ENCODE assay signal across 33 cellular contexts in genomic region chr9:20537269-20537668, GRCh38.
DNase-seq lines count a peak whose midpoint lies in the region; ATAC-seq, FAIRE-seq and TF ChIP-seq lines count a peak whose summit lies in the region.
"Had no signal": no experiment of that assay in that cellular context is flagged by ENCODE, and none has a peak within 500 bp of the region (broad histone marks: within the 10 kb centered on the region; RNA-seq: fewer than 3 reads in every experiment).

No MANE protein-coding gene starts in this region.

- H3K36me3 ChIP-seq in HEK293 (ENCODE audit: control insufficient read depth in 2 of 2, insufficient read depth in 1 of 2, low read length in 2 of 2) (no peaks in the 10 kb centered on the region), SK-N-MC (ENCODE audit: insufficient read depth, low read length) (0 out of 2 replicates have a peak, but pooled peaks cover 6% of the 10 kb centered on the region), GM12878 (ENCODE audit: control insufficient read depth in 2 of 2, insufficient read depth in 2 of 2, low read length in 1 of 2) (peaks cover 0 to 3% of the 10 kb centered on the region in 2 experiments; a peak in 2 of 4 replicates), colonic mucosa (no peaks in the 10 kb centered on the region)
- H3K36me3 ChIP-seq: BE2C; BLaER1 treated with 17β-estradiol and CSF1 and Interleukin-3, amounts not matched to agents 10 nM and 100 nM had no signal

- peak; percentile 27 for FAIRE-seq in GM12878 (lab: Jason Lieb, UNC)
- FAIRE-seq: A204.1, A549, D721Med had no signal

- BruUV-seq in GM12878 (replicated peaks; lab: Mats Ljungman, UMichigan), result no TSS peak

- SMC1A ChIA-PET in GM12878 (lab: Charles Lee; ENCODE audit: uncharacterized antibody, unreplicated experiment), result interaction anchor here (0.7 to 2.6 kb wide), 7 partner anchors 10 to 68 kb away, joined by 3 to 7 read pairs (median 5); no protein-coding TSS in a partner anchor

- no peak for TF ChIP-seq POLR2A in GM12878 (IDR thresholded peaks at IDR 0.05; ENCODE audit: low read depth, low read length)

- H3K9ac ChIP-seq in SK-N-MC (ENCODE audit: insufficient read length) (no peak overlapping the region), GM12878 (ENCODE audit: control insufficient read depth, insufficient read depth, low read length) (no peak overlapping the region), colonic mucosa (ENCODE audit: low read depth in 2 of 2, low read length in 2 of 2) (no peak overlapping the region)
- H3K9ac ChIP-seq: BLaER1; BLaER1 treated with 17β-estradiol and CSF1 and Interleukin-3, amounts not matched to agents 10 nM and 100 nM had no signal

- no peak overlapping the region for H3K4me2 ChIP-seq in GM12878 (ENCODE audit: control insufficient read depth, insufficient read depth)
- H3K4me2 ChIP-seq: A549; BLaER1; BLaER1 treated with 17β-estradiol and CSF1 and Interleukin-3, amounts not matched to agents 10 nM and 100 nM had no signal

- POLR2A ChIA-PET in HEK293 (lab: Yijun Ruan, JAX), result no interaction called here
- POLR2A ChIA-PET in GM12878 (lab: Charles Lee), result interaction anchor here (0.6 to 0.9 kb wide), 3 partner anchors 85 to 411 kb away, joined by 3 read pairs; partner anchors contain the start of gene MLLT3

- no peak for DNase-seq in SK-N-MC (ENCODE audit: low read depth, low spot score)
- no peak for DNase-seq in GM12878 (ENCODE audit: low read depth, low spot score)
- DNase-seq in NCI-H1694 (lab: John Stamatoyannopoulos, UW), result no peak
- no peak for DNase-seq in colonic mucosa
- no peak for DNase-seq in activated gamma-delta T cell (lab: John Stamatoyannopoulos, UW)
- DNase-seq: 8988T; ACHN; AML-193; BE2C; C1 segment of cervical spinal cord; Caco-2; Calu3; CD4-positive, alpha-beta memory T cell; CD4-positive, alpha-beta T cell; CD4-positive, CD25-positive, alpha-beta regulatory T cell; CD8-positive, alpha-beta memory T cell; CD8-positive, alpha-beta T cell; COR-L47; DMS 273 treated with DMSO at 0.1 percent for 48 hours; DMS153; DMS53; DMS79; DMS79 treated with DMSO at 0.1 percent for 48 hours; DND-41; EL had no signal

- no peak for TF ChIP-seq RAD21 in GM12878 (IDR thresholded peaks at IDR 0.05; ENCODE audit: insufficient read depth, low read depth, low read length)

- H3K9me3 ChIP-seq in HEK293 (ENCODE audit: control insufficient read depth, insufficient read depth, low read depth, low read length) (no peaks in the 10 kb centered on the region; the same call in 1 of the 2 replicates), SK-N-MC (ENCODE audit: low read depth, low read length) (peaks cover 4% of the 10 kb centered on the region; the same call in 1 of the 2 replicates), GM12878 (replicated peaks; ENCODE audit: control insufficient read depth, insufficient read depth, low read length) (peaks cover 22% of the 10 kb centered on the region), colonic mucosa (peaks cover 7% of the 10 kb centered on the region)

- H3K79me2 ChIP-seq in GM12878 (ENCODE audit: control insufficient read depth, insufficient read depth, low read length), result peaks cover 11% of the 10 kb centered on the region

- intact Hi-C loops in GM12878 (cut with micrococcal nuclease; ENCODE audit: unreplicated experiment) (no loop called here), colonic mucosa (cut with DNase I) (no loop called here)

- TF ChIP-seq EP300 in GM12878 (IDR thresholded peaks at IDR 0.05; ENCODE audit: borderline replicate concordance in 1 of 2, control insufficient read depth in 1 of 2, low read depth in 2 of 2, low read length in 2 of 2), result no peak

- peaks cover 23% of the 10 kb centered on the region for H3K4me1 ChIP-seq in HEK293 (ENCODE audit: control insufficient read depth, insufficient read depth, low read length)
- H3K4me1 ChIP-seq in GM12878 (ENCODE audit: control insufficient read depth, insufficient read depth, low read length), result no peaks in the 10 kb centered on the region
- no peaks in the 10 kb centered on the region for H3K4me1 ChIP-seq in colonic mucosa
- H3K4me1 ChIP-seq: BE2C; BLaER1; BLaER1 treated with 17β-estradiol and CSF1 and Interleukin-3, amounts not matched to agents 10 nM and 100 nM; Caco-2 had no signal

- H3K27me3 ChIP-seq in GM12878 (replicated peaks in 1 of 2; ENCODE audit: control insufficient read depth in 2 of 2, insufficient read depth in 2 of 2, low read length in 1 of 2) (no peaks in the 10 kb centered on the region), colonic mucosa (no peaks in the 10 kb centered on the region)
- H3K27me3 ChIP-seq: BE2C; BLaER1; BLaER1 treated with 17β-estradiol and CSF1 and Interleukin-3, amounts not matched to agents 10 nM and 100 nM had no signal

- RAD21 ChIA-PET in GM12878 (lab: Charles Lee; ENCODE audit: unreplicated experiment), result interaction anchor here (0.7 to 1.9 kb wide), 4 partner anchors 10 to 390 kb away, joined by 3 to 6 read pairs (median 4); no protein-coding TSS in a partner anchor

- TF ChIP-seq CTCF in HEK293 (tag by site-specific recombination; IDR thresholded peaks at IDR 0.05) (no peak), GM12878 (IDR thresholded peaks at IDR 0.05 in 2 of 3, conservative IDR thresholded peaks at IDR 0.05 in 1 of 3; ENCODE audit: control insufficient read depth in 2 of 3, extremely low read depth in 1 of 3, insufficient read depth in 1 of 3, low read depth in 3 of 3, low read length in 3 of 3) (no peak), colonic mucosa (IDR thresholded peaks at IDR 0.05) (no peak)

- H3K27ac ChIP-seq in HEK293 (ENCODE audit: extremely low read depth, low read depth, low read length), result no peak overlapping the region
- H3K27ac ChIP-seq in SK-N-MC, result peak overlapping the region; percentile 14; the same call in 1 of the 2 replicates
- H3K27ac ChIP-seq in GM12878 (ENCODE audit: control insufficient read depth, insufficient read depth), result no peak overlapping the region
- no peak overlapping the region for H3K27ac ChIP-seq in colonic mucosa
- H3K27ac ChIP-seq: 22Rv1; A549; BLaER1; BLaER1 treated with 17β-estradiol and CSF1 and Interleukin-3, amounts not matched to agents 10 nM and 100 nM; C4-2B had no signal

- no peaks in the 10 kb centered on the region for H4K20me1 ChIP-seq in GM12878 (ENCODE audit: control insufficient read depth, insufficient read depth)
- H4K20me1 ChIP-seq: BLaER1; BLaER1 treated with 17β-estradiol and CSF1 and Interleukin-3, amounts not matched to agents 10 nM and 100 nM had no signal

- H3K4me3 ChIP-seq in HEK293 (ENCODE audit: low read depth, low read length) (no peak overlapping the region), SK-N-MC (0 out of 2 replicates have a peak overlapping the region, but pooled peaks have one; percentile 1), GM12878 (no peak overlapping the region), colonic mucosa (no peak overlapping the region)
- H3K4me3 ChIP-seq: A549; BLaER1; BLaER1 treated with 17β-estradiol and CSF1 and Interleukin-3, amounts not matched to agents 10 nM and 100 nM had no signal

- in situ Hi-C loops in GM12878 (cut with MboI), result no loop called here

- no peak for ATAC-seq in GM12878
- ATAC-seq: A549; CD8-positive, alpha-beta T cell had no signal

- WGBS in GM12878 (ENCODE audit: insufficient coverage, insufficient replicate concordance, low lambda C conversion rate, missing lambda C conversion rate), result 78% methylated on average over 2 of the region's 2 CpGs

- H2AFZ ChIP-seq in GM12878 (ENCODE audit: control insufficient read depth, low read depth, low read length), result no peak overlapping the region

- CTCF ChIA-PET in HEK293 (lab: Yijun Ruan, JAX), result interaction anchor here (1.0 to 3.5 kb wide), 2 partner anchors 10 to 13 kb away, joined by 3 to 24 read pairs; no protein-coding TSS in a partner anchor
- CTCF ChIA-PET in GM12878 (lab: Yijun Ruan, JAX), result interaction anchor here (0.9 to 2.7 kb wide), 5 partner anchors 9 to 404 kb away, joined by 3 to 18 read pairs (median 4); no protein-coding TSS in a partner anchor

TF ChIP-seq in HEK293, 187 proteins besides CTCF, POLR2A, EP300 and RAD21 (continues in another document):
- no peak for TF ChIP-seq ZNF335 (tag by site-specific recombination; conservative IDR thresholded peaks at IDR 0.05)
- no peak for TF ChIP-seq HOXA7 (CRISPR knock-in tag; IDR thresholded peaks at IDR 0.05; ENCODE audit: borderline replicate concordance)
- TF ChIP-seq ZBTB44 (tag by site-specific recombination; IDR thresholded peaks at IDR 0.05), result peak; percentile 72

TF ChIP-seq in GM12878, 131 proteins besides CTCF, POLR2A, EP300 and RAD21:
- TF ChIP-seq E2F4 (IDR thresholded peaks at IDR 0.05; ENCODE audit: low read depth, low read length), result no peak
- no peak for TF ChIP-seq GATAD2B (conservative IDR thresholded peaks at IDR 0.05; ENCODE audit: low read depth)
- no peak for TF ChIP-seq LARP7 (IDR thresholded peaks at IDR 0.05)
- no peak for TF ChIP-seq SP1 (IDR thresholded peaks at IDR 0.05; ENCODE audit: low read depth, low read length)
- no peak for TF ChIP-seq EZH2 (IDR thresholded peaks at IDR 0.05; ENCODE audit: borderline replicate concordance, control insufficient read depth, low read depth, low read length)
- no peak for TF ChIP-seq YY1 (IDR thresholded peaks at IDR 0.05; ENCODE audit: low read depth, low read length)
